ENCODE assay signal across 6 cellular contexts in genomic region chrX:92589676-92590075, GRCh38.
A peak's percentile ranks its signal among the peaks of the same experiment; 100 is the strongest.
DNase-seq lines count a peak whose midpoint lies in the region; ATAC-seq and TF ChIP-seq lines count a peak whose summit lies in the region.
"Not testable (repeated sequence)": the region's sequence is repeated elsewhere in the genome, so short reads cannot be mapped to it uniquely, and the experiment has no call there.

No MANE protein-coding gene starts in this region.

- not testable (repeated sequence) for H3F3A ChIP-seq in GM23338 (replicated peaks; ENCODE audit: low read depth)

- H3K4me3 Mint-ChIP-seq in GM23338, result not testable (repeated sequence)
- peak overlapping the region; percentile 15 for H3K4me3 Mint-ChIP-seq in endodermal cell

- H3K36me3 ChIP-seq in GM23338 (ENCODE audit: insufficient read depth); HUES6 (ENCODE audit: control insufficient read depth, insufficient read depth, low read length); endodermal cell (ENCODE audit: control insufficient read depth, insufficient read depth, low read length): not testable (repeated sequence)

- not testable (repeated sequence) for TF ChIP-seq CTCF in GM23338 (conservative IDR thresholded peaks at IDR 0.05; ENCODE audit: low read depth in 2 of 2); endodermal cell (conservative IDR thresholded peaks at IDR 0.05)

- H3K9me3 Mint-ChIP-seq in GM23338, endodermal cell: not testable (repeated sequence)

- H3K9me2 ChIP-seq in GM23338 (ENCODE audit: insufficient read depth), result not testable (repeated sequence)

- H4K20me1 ChIP-seq in GM23338 (replicated peaks; ENCODE audit: insufficient read depth), result not testable (repeated sequence)

- DNase-seq in ELF-1 (ENCODE audit: low read depth, low spot score) (peak; percentile 6), GM23338 (ENCODE audit: low spot score) (peak; percentile 58), NCI-H69 (lab: John Stamatoyannopoulos, UW) (peak; percentile 2), iPS-NIHi7 (ENCODE audit: extremely low spot score) (peak; percentile 0)
- not testable (repeated sequence) for DNase-seq in endodermal cell

- peak overlapping the region; percentile 89 for H3K9ac ChIP-seq in HUES6 (ENCODE audit: low read length)
- H3K9ac ChIP-seq in endodermal cell (ENCODE audit: extremely low read depth, low read length, poor library complexity, severe bottlenecking), result not testable (repeated sequence)

- not testable (repeated sequence) for H3K9me3 ChIP-seq in HUES6 (ENCODE audit: control insufficient read depth, insufficient read depth, low read depth, low read length); endodermal cell (ENCODE audit: control insufficient read depth, low read length)

- not testable (repeated sequence) for H3K4me3 ChIP-seq in GM23338; endodermal cell (ENCODE audit: low read length)
- peak overlapping the region; percentile 41 for H3K4me3 ChIP-seq in HUES6 (ENCODE audit: low read depth, low read length)

- H3K4me1 Mint-ChIP-seq in GM23338, result peaks cover 11% of the 10 kb centered on the region
- H3K4me1 Mint-ChIP-seq in endodermal cell, result peaks cover 34% of the 10 kb centered on the region

- H3K36me3 Mint-ChIP-seq in GM23338 (ENCODE audit: low read depth); endodermal cell (ENCODE audit: low read depth): not testable (repeated sequence)

- H3K4me1 ChIP-seq in GM23338 (ENCODE audit: insufficient read depth); endodermal cell (ENCODE audit: control insufficient read depth, insufficient read depth, low read length): not testable (repeated sequence)
- H3K4me1 ChIP-seq in HUES6 (ENCODE audit: control insufficient read depth, insufficient read depth, low read length), result peaks cover 19% of the 10 kb centered on the region

- H3K27me3 Mint-ChIP-seq in GM23338 (ENCODE audit: insufficient read depth, low read depth, poor library complexity); endodermal cell (ENCODE audit: insufficient read depth): not testable (repeated sequence)

- H3K79me2 ChIP-seq in GM23338 (replicated peaks; ENCODE audit: insufficient read depth), result not testable (repeated sequence)

- H3K27ac Mint-ChIP-seq in GM23338, result peak overlapping the region; percentile 87
- H3K27ac Mint-ChIP-seq in endodermal cell, result peak overlapping the region; percentile 75

- H3K4me2 ChIP-seq in GM23338, result peak overlapping the region; percentile 18

- H3K27me3 ChIP-seq in GM23338 (ENCODE audit: insufficient read depth); HUES6 (ENCODE audit: control insufficient read depth, insufficient read depth, low read length); endodermal cell (ENCODE audit: control insufficient read depth, insufficient read depth, low read length, poor library complexity, severe bottlenecking): not testable (repeated sequence)

- ATAC-seq in GM23338, result peak; percentile 82

- H2AFZ ChIP-seq in GM23338, result not testable (repeated sequence)

- H3K27ac ChIP-seq in GM23338 (ENCODE audit: low read depth) (peak overlapping the region; percentile 81; the same call in 1 of the 2 replicates), HUES6 (ENCODE audit: low read depth, low read length) (peak overlapping the region; percentile 96)
- not testable (repeated sequence) for H3K27ac ChIP-seq in endodermal cell (ENCODE audit: low read depth, low read length)

- WGBS in endodermal cell (ENCODE audit: insufficient coverage in 1 of 2, insufficient read length in 1 of 2), 2 experiments, result 40% methylated on average over 1 of the region's 4 CpGs; no CpG with 5 or more reads in 1 of the 2 experiments

TF ChIP-seq in GM23338, 12 proteins besides CTCF, POLR2A, EP300 and RAD21:
- TF ChIP-seq ZNF462 (CRISPR knock-in tag; IDR thresholded peaks at IDR 0.05) (0 out of 2 replicates have a peak, but pooled peaks have one; percentile 34), NANOG (IDR thresholded peaks at IDR 0.05; ENCODE audit: borderline replicate concordance) (peak; percentile 89)
